ENCODE assay signal across 10 cellular contexts in the genomic region with DNA sequence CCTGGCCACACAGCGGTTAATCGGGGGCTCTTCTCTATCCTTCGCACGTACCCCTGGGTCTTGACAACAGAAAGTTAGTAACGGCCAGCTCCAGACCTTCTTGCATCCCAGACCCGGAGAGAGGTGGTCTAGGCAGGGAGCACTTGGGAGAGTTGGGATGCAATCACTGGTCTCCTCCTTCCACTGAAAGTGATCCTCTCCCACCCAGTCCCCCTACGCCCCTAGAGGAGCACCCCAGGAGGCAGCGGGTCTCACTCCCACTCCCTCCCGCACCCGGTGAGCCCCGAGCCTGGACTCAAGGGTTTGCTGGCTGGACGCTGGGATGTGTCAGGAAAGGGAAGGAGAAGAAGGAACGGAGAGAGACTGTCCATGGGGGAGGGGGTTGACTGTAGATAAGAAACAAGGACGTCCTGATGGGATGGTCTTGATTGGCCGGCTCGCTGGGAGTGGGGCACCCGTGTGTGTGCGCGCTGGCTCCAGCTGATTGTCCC. TPM values are rescaled to one million over a fixed set of nuclear protein-coding genes. Genes with fewer than 3 reads are reported as not detected.
DNase-seq lines count a peak whose midpoint lies in the region; ATAC-seq and TF ChIP-seq lines count a peak whose summit lies in the region.
"Had no signal": no experiment of that assay in that cellular context is flagged by ENCODE, and none has a peak within 500 bp of the region (broad histone marks: within the 10 kb centered on the region; RNA-seq: fewer than 3 reads in every experiment).

No MANE protein-coding gene starts in this region.

- no peak overlapping the region for H4K8ac ChIP-seq in mesendoderm (ENCODE audit: low read depth, low read length)

- no peak overlapping the region for H2BK120ac ChIP-seq in mesendoderm (ENCODE audit: low read depth, low read length)

- no peaks in the 10 kb centered on the region for H3K79me1 ChIP-seq in mesendoderm (ENCODE audit: low read length)

- no peak for TF ChIP-seq CTCF in brain microvascular endothelial cell (IDR thresholded peaks at IDR 0.05; ENCODE audit: low read depth, low read length, missing control alignments)
- TF ChIP-seq CTCF in tibial nerve (IDR thresholded peaks at IDR 0.05) = no peak

- H3K4ac ChIP-seq in mesendoderm (ENCODE audit: low read depth, low read length) = no peak overlapping the region

- H2BK15ac ChIP-seq in mesendoderm (replicated peaks; ENCODE audit: low read depth) = no peak overlapping the region

- H3K27ac ChIP-seq in brain microvascular endothelial cell (no peak overlapping the region), mesendoderm (ENCODE audit: low read depth, low read length) (no peak overlapping the region), tibial nerve (no peak overlapping the region)
- H3K27ac ChIP-seq: C4-2B had no signal

- H3K4me2 ChIP-seq in mesendoderm (ENCODE audit: low read length) = peak overlapping the region; percentile 83

- H3K27me3 ChIP-seq in brain microvascular endothelial cell (replicated peaks) (peaks cover 45% of the 10 kb centered on the region), mesendoderm (ENCODE audit: insufficient read depth, low read length, poor library complexity) (peaks cover 11% of the 10 kb centered on the region), tibial nerve (peaks cover 0 to 28% of the 10 kb centered on the region in 2 donors)

- no peak overlapping the region for H3K56ac ChIP-seq in mesendoderm (ENCODE audit: low read length)

- H2AK5ac ChIP-seq in mesendoderm (ENCODE audit: low read length) = no peak overlapping the region

- no peaks in the 10 kb centered on the region for H3K36me3 ChIP-seq in brain microvascular endothelial cell (replicated peaks)
- no peaks in the 10 kb centered on the region for H3K36me3 ChIP-seq in mesendoderm (ENCODE audit: control insufficient read depth, insufficient read depth, low read length)
- no peaks in the 10 kb centered on the region for H3K36me3 ChIP-seq in tibial nerve

- H3K79me2 ChIP-seq in mesendoderm (ENCODE audit: control insufficient read depth, insufficient read depth, low read length) = no peaks in the 10 kb centered on the region

- in situ Hi-C loops in brain microvascular endothelial cell (cut with HindIII; ENCODE audit: low pct_ligation_motif_present, low sequenced_read_pairs) = no loop called here

- no peak for ATAC-seq in HG02610 (IDR thresholded peaks at IDR 0.05; ENCODE audit: unreplicated experiment)

- no peaks in the 10 kb centered on the region for H3K9me3 ChIP-seq in tibial nerve

- no peak overlapping the region for H2BK5ac ChIP-seq in mesendoderm (ENCODE audit: low read length)

- H3K4me3 ChIP-seq in brain microvascular endothelial cell (ENCODE audit: low read depth, low read length) = peak overlapping the region; percentile 66
- H3K4me3 ChIP-seq in mesendoderm (ENCODE audit: low read length) = peak overlapping the region; percentile 3
- peak overlapping the region; percentile 39 to 67 (median 52) for H3K4me3 ChIP-seq in tibial nerve

- peak overlapping the region; percentile 17 for H3K9ac ChIP-seq in mesendoderm (ENCODE audit: low read length)

- TF ChIP-seq EP300 in tibial nerve (IDR thresholded peaks at IDR 0.05) = no peak

- no peak overlapping the region for H3K23ac ChIP-seq in mesendoderm (ENCODE audit: low read length)

- no peak for TF ChIP-seq POLR2A in tibial nerve (IDR thresholded peaks at IDR 0.05)

- DNase-seq in activated CD8-positive, alpha-beta memory T cell treated with anti-CD3 and anti-CD28 coated beads, Interleukin-2, amount 50 U/mL, for 48 hours = peak; percentile 46
- no peak for DNase-seq in activated CD8-positive, alpha-beta memory T cell treated with anti-CD3 and anti-CD28 coated beads, Interleukin-2, amount 50 U/mL, for 4 hours
- DNase-seq in brain microvascular endothelial cell (no peak), mesendoderm (peak; percentile 49), tibial nerve (ENCODE audit: low spot score in 2 of 2) (no peak), NCI-H146 (lab: John Stamatoyannopoulos, UW) (no peak), NCI-H187 treated with DMSO at 0.1 percent for 48 hours (lab: John Stamatoyannopoulos, UW) (no peak)
- DNase-seq: NCI-H1417 had no signal

- H3K18ac ChIP-seq in mesendoderm (ENCODE audit: low read length) = no peak overlapping the region

- H4K5ac ChIP-seq in mesendoderm (ENCODE audit: low read length) = no peak overlapping the region

- H3K4me1 ChIP-seq in mesendoderm (ENCODE audit: control insufficient read depth, low read depth, low read length) (peaks cover 3% of the 10 kb centered on the region), tibial nerve (peaks cover 0 to 42% (median 14%) of the 10 kb centered on the region in 4 donors)

- no CpG with 5 or more reads among the region's 19 CpGs for WGBS in mesendoderm (ENCODE audit: extremely low coverage, insufficient coverage, low lambda C conversion rate)
- WGBS in tibial nerve, 2 donors = 1 to 4% methylated on average over 19 of the region's 19 CpGs

RNA-seq across cellular contexts. Expression of gene RORB, which starts 2.0 kb away (rescaled TPM):
- polyA plus RNA-seq in mesendoderm (2013, experiment 1 of 2) = 1.1 TPM
- polyA plus RNA-seq in mesendoderm (2013, experiment 2 of 2) = 1.1 TPM
- total RNA-seq in tibial nerve = 1 to 10 TPM; 2.0 to 3.6 (median 3.0) TPM

Comparison
In these comparisons a context has a peak if more than half of its experiments do, and no peak if none do; other contexts are left out.
1. DNase-seq: peak in activated CD8-positive, alpha-beta memory T cell treated with anti-CD3 and anti-CD28 coated beads, Interleukin-2, amount 50 U/mL, for 48 hours (single experiment) and mesendoderm (single experiment); none in activated CD8-positive, alpha-beta memory T cell treated with anti-CD3 and anti-CD28 coated beads, Interleukin-2, amount 50 U/mL, for 4 hours (single experiment), brain microvascular endothelial cell (single experiment), tibial nerve (0 of 2), NCI-H146 (single experiment) and NCI-H187 treated with DMSO at 0.1 percent for 48 hours (single experiment).
2. H3K4me3 ChIP-seq: peak in every context shown above with its lines; median percentile 66 in brain microvascular endothelial cell; 52 in tibial nerve; 3 in mesendoderm.